In the genomic region with DNA sequence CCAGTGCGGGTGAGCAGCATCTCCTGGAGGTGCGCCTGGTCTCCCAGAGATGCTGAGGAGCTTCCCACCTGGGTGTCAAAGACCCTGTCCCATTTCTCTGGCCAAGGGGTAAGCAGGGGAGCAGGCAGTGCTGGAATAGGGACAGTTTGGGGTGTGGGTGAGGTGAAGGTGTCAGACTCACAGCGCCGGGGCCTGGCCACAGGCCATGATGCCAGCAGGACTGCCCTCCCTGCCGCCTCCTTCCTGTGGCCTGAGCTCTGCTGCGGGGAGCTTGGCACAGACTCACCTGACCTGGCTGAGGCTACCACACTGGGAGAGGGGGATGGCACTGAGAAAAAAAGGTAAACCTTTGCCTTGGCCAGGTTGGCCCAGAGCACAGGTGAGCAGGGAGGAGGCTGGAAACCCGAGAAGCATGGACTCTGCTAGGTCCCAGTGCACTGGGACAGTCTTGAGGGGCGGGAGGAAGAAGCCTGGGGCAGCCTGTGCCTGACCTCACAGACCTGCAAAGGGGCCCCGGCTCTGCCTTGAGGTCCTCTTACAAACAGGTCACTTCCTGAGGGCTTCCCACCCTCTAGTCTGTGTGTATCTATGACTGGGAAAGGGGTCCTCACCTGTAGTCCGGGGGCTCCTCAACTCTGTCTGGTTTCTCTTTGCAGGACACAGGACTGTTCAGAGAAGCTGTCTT, we compare ENCODE assay signal across 1 cellular context.
TF ChIP-seq lines count a peak whose summit lies in the region.

No MANE protein-coding gene starts in this region.

TF ChIP-seq in GM23338, 12 proteins besides CTCF, POLR2A, EP300 and RAD21 (continued from another document):
- TF ChIP-seq ZNF462 (CRISPR knock-in tag; IDR thresholded peaks at IDR 0.05) (no peak), ZNF331 (CRISPR knock-in tag; IDR thresholded peaks at IDR 0.05; ENCODE audit: low read depth) (no peak)
- TF ChIP-seq, protein P1, sequence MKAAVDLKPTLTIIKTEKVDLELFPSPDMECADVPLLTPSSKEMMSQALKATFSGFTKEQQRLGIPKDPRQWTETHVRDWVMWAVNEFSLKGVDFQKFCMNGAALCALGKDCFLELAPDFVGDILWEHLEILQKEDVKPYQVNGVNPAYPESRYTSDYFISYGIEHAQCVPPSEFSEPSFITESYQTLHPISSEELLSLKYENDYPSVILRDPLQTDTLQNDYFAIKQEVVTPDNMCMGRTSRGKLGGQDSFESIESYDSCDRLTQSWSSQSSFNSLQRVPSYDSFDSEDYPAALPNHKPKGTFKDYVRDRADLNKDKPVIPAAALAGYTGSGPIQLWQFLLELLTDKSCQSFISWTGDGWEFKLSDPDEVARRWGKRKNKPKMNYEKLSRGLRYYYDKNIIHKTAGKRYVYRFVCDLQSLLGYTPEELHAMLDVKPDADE (IDR thresholded peaks at IDR 0.05): no peak
